7 cellular contexts compared by ENCODE assay signal in the genomic region with DNA sequence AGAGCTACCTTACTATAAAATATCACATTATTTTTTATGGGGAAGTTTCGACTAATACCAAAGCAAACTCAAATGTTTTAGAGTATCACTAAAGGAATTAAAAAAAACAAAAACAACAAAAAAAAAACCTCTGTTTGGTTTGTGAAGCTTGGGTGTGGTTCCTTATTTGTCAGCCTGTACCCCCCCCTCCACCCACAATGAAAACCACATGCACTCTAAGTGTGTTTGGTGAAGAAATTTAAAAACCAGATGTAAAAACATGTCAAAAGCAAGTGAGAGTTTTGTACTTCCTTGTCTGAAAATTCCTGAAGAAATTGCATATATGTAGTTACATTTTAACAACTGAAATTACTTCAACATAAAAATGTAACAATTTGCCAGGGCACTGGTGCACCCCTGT.
DNase-seq lines count a peak whose midpoint lies in the region; ATAC-seq and TF ChIP-seq lines count a peak whose summit lies in the region.

No MANE protein-coding gene starts in this region.

- DNase-seq in KBM-7 (peak; percentile 66), fibroblast of mammary gland (ENCODE audit: low read depth) (peak; percentile 77)
- peak; percentile 24 for DNase-seq in activated CD4-positive, alpha-beta T cell treated with anti-CD3 and anti-CD28 coated beads for 48 hours
- peak; percentile 35 for DNase-seq in stimulated activated naive CD4-positive, alpha-beta T cell treated with Interleukin-2 at 50 U/mL for 16 hours (lab: John Stamatoyannopoulos, UW)

- no peak for TF ChIP-seq CTCF in fibroblast of mammary gland (conservative IDR thresholded peaks at IDR 0.05; ENCODE audit: control insufficient read depth, insufficient read depth, low read depth, low read length)

- no peak overlapping the region for H3K4me3 ChIP-seq in fibroblast of mammary gland (ENCODE audit: control insufficient read depth, low read depth, low read length)

- ATAC-seq in HG03139 (IDR thresholded peaks at IDR 0.05; ENCODE audit: unreplicated experiment), result no peak
- ATAC-seq in HG02970 (IDR thresholded peaks at IDR 0.05; ENCODE audit: low FRiP score, unreplicated experiment), result no peak
- no peak for ATAC-seq in HG03432 (IDR thresholded peaks at IDR 0.05; ENCODE audit: unreplicated experiment)

- in situ Hi-C loops in KBM-7 (cut with MboI; ENCODE audit: low pct_unique_long_range_greater_than_20kb, low sequenced_read_pairs), result no loop called here

Comparison
In these comparisons a context has a peak if more than half of its experiments do, and no peak if none do; other contexts are left out.
1. DNase-seq: peak in every context shown above with its lines; median percentile 77 in fibroblast of mammary gland; 66 in KBM-7; 35 in stimulated activated naive CD4-positive, alpha-beta T cell treated with Interleukin-2 at 50 U/mL for 16 hours; 24 in activated CD4-positive, alpha-beta T cell treated with anti-CD3 and anti-CD28 coated beads for 48 hours.